ENCODE assay signal across 8 cellular contexts in the genomic region with DNA sequence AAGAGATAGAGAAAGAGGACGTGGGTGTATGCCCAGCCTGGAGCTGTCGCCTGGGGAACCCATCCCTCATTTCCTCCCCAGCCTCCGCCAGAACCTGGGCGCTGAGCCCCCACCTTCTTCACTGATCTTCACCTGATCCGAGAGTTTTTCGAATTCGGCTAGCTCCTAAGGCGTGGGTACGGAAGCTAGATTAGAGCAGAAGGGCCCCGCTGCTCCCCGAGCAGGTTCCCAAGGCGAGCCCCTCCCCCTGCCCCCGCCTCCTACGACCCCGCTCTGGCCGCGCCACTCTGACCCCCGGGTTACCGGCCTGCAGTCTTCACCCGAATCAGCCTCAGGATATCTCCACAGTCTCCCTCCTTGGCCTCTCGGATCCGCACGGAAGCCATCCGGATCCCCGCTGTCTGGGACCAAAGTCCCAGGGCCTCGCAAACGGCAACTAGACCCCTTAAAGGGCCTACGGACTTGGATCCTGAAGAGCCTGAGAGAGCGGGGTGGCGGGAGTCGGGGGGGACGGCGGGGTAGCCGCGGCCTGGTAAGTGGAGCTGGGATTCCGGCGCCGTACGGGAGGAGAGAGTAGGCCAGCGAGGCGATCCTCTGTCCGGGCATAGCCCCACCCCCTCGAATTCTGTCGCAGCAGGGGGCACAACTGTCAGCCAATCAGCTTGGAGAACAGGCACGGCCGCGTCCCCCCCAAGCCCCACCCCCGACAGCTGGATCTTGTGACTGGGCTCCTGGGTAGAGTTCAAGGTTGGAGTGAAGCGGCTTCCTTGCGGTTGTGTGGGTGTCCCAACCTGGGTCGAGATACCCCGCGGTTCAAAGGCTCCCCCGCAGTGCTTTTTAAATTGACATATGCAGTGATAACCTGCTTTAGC. TPM values are rescaled to one million over a fixed set of nuclear protein-coding genes. Genes with fewer than 3 reads are reported as not detected.
A peak's percentile ranks its signal among the peaks of the same experiment; 100 is the strongest.
DNase-seq lines count a peak whose midpoint lies in the region; ATAC-seq and TF ChIP-seq lines count a peak whose summit lies in the region.

Gene SAT2 (minus strand): TSS at position 572 of the 872 bp plus-strand sequence. CDS start 186 bp downstream, at position 386.

- peak within 1 kb of the TSS; percentile 94 for H3K4me3 ChIP-seq in Loucy (ENCODE audit: low read length, poor library complexity, severe bottlenecking)
- H3K4me3 ChIP-seq in neutrophil (ENCODE audit: low read depth in 1 of 2, low read length in 1 of 2), result peak within 1 kb of the TSS; percentile 64 to 75

- peak within 1 kb of the TSS; percentile 91 for H3K4me3 Mint-ChIP-seq in activated naive CD4-positive, alpha-beta T cell treated with anti-CD3 and anti-CD28 coated beads, Interleukin-2, amount 10 ng/mL, durations not matched to agents 7 days and 5 days

- H3K9me3 ChIP-seq in Loucy (ENCODE audit: insufficient read depth, low read depth, low read length) (no peaks in the 10 kb centered on the region), neutrophil (no peaks in the 10 kb centered on the region)

- no peaks in the 10 kb centered on the region for H3K9me2 ChIP-seq in Loucy (replicated peaks; ENCODE audit: low read depth, low read length)

- H3K36me3 Mint-ChIP-seq in activated naive CD4-positive, alpha-beta T cell treated with anti-CD3 and anti-CD28 coated beads, Interleukin-2, amount 10 ng/mL, durations not matched to agents 7 days and 5 days, result peaks cover 4% of the 10 kb centered on the region

- DNase-seq in DMS153 treated with DMSO at 0.1 percent for 48 hours (lab: John Stamatoyannopoulos, UW; ENCODE audit: unreplicated experiment) (peak; percentile 31), SK-N-DZ (ENCODE audit: low spot score) (peak; percentile 92), germinal center (ENCODE audit: low spot score) (peak; percentile 99)
- peak; percentile 93 for DNase-seq in activated naive CD4-positive, alpha-beta T cell treated with anti-CD3 and anti-CD28 coated beads, Interleukin-2, amount 10 ng/mL, durations not matched to agents 7 days and 5 days

- H3K4me1 ChIP-seq in Loucy (ENCODE audit: insufficient read depth, low read length, poor library complexity, severe bottlenecking), result peaks cover 7% of the 10 kb centered on the region
- peaks cover 18 to 22% of the 10 kb centered on the region in 2 experiments for H3K4me1 ChIP-seq in neutrophil (ENCODE audit: control insufficient read depth in 1 of 2, insufficient read depth in 1 of 2, low read depth in 1 of 2, low read length in 1 of 2)

- peak within 1 kb of the TSS; percentile 78 for H3K27ac ChIP-seq in neutrophil

- peak within 1 kb of the TSS; percentile 71 for H3K27ac Mint-ChIP-seq in activated naive CD4-positive, alpha-beta T cell treated with anti-CD3 and anti-CD28 coated beads, Interleukin-2, amount 10 ng/mL, durations not matched to agents 7 days and 5 days

- peaks cover 20% of the 10 kb centered on the region for H3K4me1 Mint-ChIP-seq in activated naive CD4-positive, alpha-beta T cell treated with anti-CD3 and anti-CD28 coated beads, Interleukin-2, amount 10 ng/mL, durations not matched to agents 7 days and 5 days

- no peaks in the 10 kb centered on the region for H3K36me3 ChIP-seq in Loucy (ENCODE audit: insufficient read depth, low read length)
- no peaks in the 10 kb centered on the region for H3K36me3 ChIP-seq in neutrophil

- H4K20me1 ChIP-seq in Loucy (ENCODE audit: insufficient read depth, low read length, poor library complexity, severe bottlenecking), result no peaks in the 10 kb centered on the region

- CTCF ChIA-PET in activated naive CD4-positive, alpha-beta T cell treated with anti-CD3 and anti-CD28 coated beads, Interleukin-2, amount 10 ng/mL, durations not matched to agents 7 days and 5 days (lab: Charles Lee), result interaction anchor here (1.0 to 2.3 kb wide), 3 partner anchors 12 to 61 kb away, joined by 3 to 19 read pairs (median 8); partner anchors contain the start of genes TP53 and WRAP53

- peaks cover 7% of the 10 kb centered on the region for H3K27me3 Mint-ChIP-seq in activated naive CD4-positive, alpha-beta T cell treated with anti-CD3 and anti-CD28 coated beads, Interleukin-2, amount 10 ng/mL, durations not matched to agents 7 days and 5 days

- H3K79me2 ChIP-seq in Loucy (ENCODE audit: insufficient read depth, low read length), result peaks cover 7% of the 10 kb centered on the region; the same call in 1 of the 2 replicates

- H2AFZ ChIP-seq in Loucy (ENCODE audit: low read length), result peak within 1 kb of the TSS; percentile 87

- H3K4me2 ChIP-seq in Loucy (ENCODE audit: low read depth, low read length, poor library complexity, severe bottlenecking), result peak within 1 kb of the TSS; percentile 88

- H3K9ac ChIP-seq in Loucy (ENCODE audit: low read depth, low read length, poor library complexity, severe bottlenecking), result peak within 1 kb of the TSS; percentile 87

- TF ChIP-seq CTCF in Loucy (conservative IDR thresholded peaks at IDR 0.05; ENCODE audit: low read length) (no peak), neutrophil (IDR thresholded peaks at IDR 0.05) (no peak), subcutaneous adipose tissue (IDR thresholded peaks at IDR 0.05; ENCODE audit: low read depth) (no peak)

- no peaks in the 10 kb centered on the region for H3F3A ChIP-seq in Loucy (ENCODE audit: low read depth)

- no peaks in the 10 kb centered on the region for H3K9me3 Mint-ChIP-seq in activated naive CD4-positive, alpha-beta T cell treated with anti-CD3 and anti-CD28 coated beads, Interleukin-2, amount 10 ng/mL, durations not matched to agents 7 days and 5 days

- ATAC-seq in GM21723 (IDR thresholded peaks at IDR 0.05; ENCODE audit: unreplicated experiment), result peak; percentile 77

- H3K27me3 ChIP-seq in Loucy (ENCODE audit: insufficient read depth, low read length, poor library complexity, severe bottlenecking) (no peaks in the 10 kb centered on the region), neutrophil (no peaks in the 10 kb centered on the region)

RNA-seq across cellular contexts. Expression of gene SAT2, which starts in this region (rescaled TPM):
- polyA plus RNA-seq in SK-N-DZ (2014; cell fraction: cytosol; rRNA removed), result 39.1 and 41.5 TPM in 2 replicates
- polyA plus RNA-seq in SK-N-DZ (2014; cell fraction: nucleus; rRNA removed), result 123 and 125 TPM in 2 replicates
- 100 to 1,000 TPM in 1 of 4 donors, 10 to 100 TPM in 3; 69.6 to 126 (median 85.0) TPM for total RNA-seq in subcutaneous adipose tissue

Comparison
In these comparisons a context has a peak if more than half of its experiments do, and no peak if none do; other contexts are left out.
1. Peak in every context shown above with its lines: DNase-seq, ATAC-seq, H3K4me3 ChIP-seq and H3K27ac ChIP-seq.
2. DNase-seq: peak in every context shown above with its lines; median percentile 99 in germinal center; 93 in activated naive CD4-positive, alpha-beta T cell treated with anti-CD3 and anti-CD28 coated beads, Interleukin-2, amount 10 ng/mL, durations not matched to agents 7 days and 5 days; 92 in SK-N-DZ; 31 in DMS153 treated with DMSO at 0.1 percent for 48 hours.